ENCODE assay signal across 12 cellular contexts in genomic region chr3:176650478-176650877, GRCh38.
DNase-seq lines count a peak whose midpoint lies in the region; ATAC-seq and TF ChIP-seq lines count a peak whose summit lies in the region.
"Had no signal": no experiment of that assay in that cellular context is flagged by ENCODE, and none has a peak within 500 bp of the region (broad histone marks: within the 10 kb centered on the region; RNA-seq: fewer than 3 reads in every experiment).

No MANE protein-coding gene starts in this region.

- H2AFZ ChIP-seq in DND-41 (ENCODE audit: low read depth, low read length), result no peak overlapping the region

- DNase-seq in DND-41 (no peak), RWPE1 (ENCODE audit: low spot score) (peak; percentile 8), glutamatergic neuron (no peak), NCI-H1417 (lab: John Stamatoyannopoulos, UW) (no peak), posterior cingulate gyrus (no peak)
- DNase-seq: activated B cell treated with CpG ODN at 0.5 μM for 24 hours, activated gamma-delta T cell, KG1 had no signal

- TF ChIP-seq CTCF in DND-41 (IDR thresholded peaks at IDR 0.05; ENCODE audit: borderline replicate concordance, extremely low read depth, low read length, poor library complexity, severe bottlenecking) (peak; percentile 20), HEK293 (tag by site-specific recombination; IDR thresholded peaks at IDR 0.05) (no peak), RWPE1 (conservative IDR thresholded peaks at IDR 0.05; ENCODE audit: low read depth) (no peak), glutamatergic neuron (IDR thresholded peaks at IDR 0.05; ENCODE audit: partially characterized antibody, unreplicated experiment) (peak; percentile 65)

- CTCF ChIA-PET in HEK293 (lab: Yijun Ruan, JAX), result interaction anchor here (0.6 kb wide), 1 partner anchor 155 kb away, joined by 3 read pairs; no protein-coding TSS in a partner anchor
- CTCF ChIA-PET in RWPE1 (lab: Yijun Ruan, JAX), result no interaction called here

- peaks cover 4% of the 10 kb centered on the region for H3K36me3 Mint-ChIP-seq in glutamatergic neuron (ENCODE audit: unreplicated experiment)

- H3K4me3 ChIP-seq in DND-41 (ENCODE audit: low read depth in 1 of 2, low read length in 2 of 2), result no peak overlapping the region
- no peak overlapping the region for H3K4me3 ChIP-seq in HEK293 (ENCODE audit: low read depth, low read length)
- H3K4me3 ChIP-seq: tibial nerve had no signal

- H3K27me3 ChIP-seq in DND-41 (ENCODE audit: insufficient read depth, low read length, poor library complexity), result no peaks in the 10 kb centered on the region
- H3K27me3 ChIP-seq: tibial nerve had no signal

- H3K4me2 ChIP-seq in DND-41 (ENCODE audit: insufficient read depth, low read length), result no peak overlapping the region

- H3K27me3 Mint-ChIP-seq in glutamatergic neuron (ENCODE audit: unreplicated experiment), result no peaks in the 10 kb centered on the region
- H3K27me3 Mint-ChIP-seq: activated B cell treated with CpG ODN at 0.5 μM for 24 hours had no signal

- no peaks in the 10 kb centered on the region for H4K20me1 ChIP-seq in DND-41 (ENCODE audit: insufficient read depth, low read length)

- no peak overlapping the region for H3K4me3 Mint-ChIP-seq in glutamatergic neuron (ENCODE audit: unreplicated experiment)
- H3K4me3 Mint-ChIP-seq: activated B cell treated with CpG ODN at 0.5 μM for 24 hours had no signal

- H3K27ac ChIP-seq in DND-41 (ENCODE audit: low read length) (no peak overlapping the region), HEK293 (ENCODE audit: extremely low read depth, low read depth, low read length) (no peak overlapping the region), RWPE1 (no peak overlapping the region)
- H3K27ac ChIP-seq: tibial nerve had no signal

- H3K4me1 ChIP-seq in DND-41 (ENCODE audit: insufficient read depth, low read length), result no peaks in the 10 kb centered on the region
- no peaks in the 10 kb centered on the region for H3K4me1 ChIP-seq in HEK293 (ENCODE audit: control insufficient read depth, insufficient read depth, low read length)
- H3K4me1 ChIP-seq: tibial nerve had no signal

- ATAC-seq in DND-41 (ENCODE audit: insufficient read depth, low read depth), result no peak
- no peak for ATAC-seq in GM18498 (IDR thresholded peaks at IDR 0.05; ENCODE audit: unreplicated experiment)
- ATAC-seq in HG02970 (IDR thresholded peaks at IDR 0.05; ENCODE audit: low FRiP score, unreplicated experiment), result no peak

- POLR2A ChIA-PET in HEK293 (lab: Yijun Ruan, JAX) (no interaction called here), RWPE1 (lab: Yijun Ruan, JAX; ENCODE audit: low non-redundant PET) (no interaction called here)

- H3K36me3 ChIP-seq in DND-41 (ENCODE audit: insufficient read depth, low read length), result no peaks in the 10 kb centered on the region
- H3K36me3 ChIP-seq in HEK293 (ENCODE audit: control insufficient read depth in 2 of 2, insufficient read depth in 1 of 2, low read length in 2 of 2), result no peaks in the 10 kb centered on the region
- H3K36me3 ChIP-seq: tibial nerve had no signal

- H3K27ac Mint-ChIP-seq in glutamatergic neuron (ENCODE audit: unreplicated experiment), result no peak overlapping the region
- H3K27ac Mint-ChIP-seq: activated B cell treated with CpG ODN at 0.5 μM for 24 hours had no signal

- peaks cover 6% of the 10 kb centered on the region for H3K4me1 Mint-ChIP-seq in glutamatergic neuron (ENCODE audit: low read depth, unreplicated experiment)
- H3K4me1 Mint-ChIP-seq: activated B cell treated with CpG ODN at 0.5 μM for 24 hours had no signal

- H3K79me2 ChIP-seq in DND-41 (ENCODE audit: insufficient read depth, low read length), result no peaks in the 10 kb centered on the region

- H3K9me3 ChIP-seq in DND-41 (ENCODE audit: insufficient read depth, low read length, severe bottlenecking), result no peaks in the 10 kb centered on the region
- no peaks in the 10 kb centered on the region for H3K9me3 ChIP-seq in HEK293 (ENCODE audit: control insufficient read depth, insufficient read depth, low read depth, low read length)
- H3K9me3 ChIP-seq: tibial nerve had no signal

- no peak overlapping the region for H3K9ac ChIP-seq in DND-41 (ENCODE audit: low read depth, low read length)

- intact Hi-C loops in posterior cingulate gyrus (cut with DNase I), result no loop called here

- no peaks in the 10 kb centered on the region for H3K9me3 Mint-ChIP-seq in glutamatergic neuron (ENCODE audit: unreplicated experiment)
- H3K9me3 Mint-ChIP-seq: activated B cell treated with CpG ODN at 0.5 μM for 24 hours had no signal

TF ChIP-seq in HEK293, 187 proteins besides CTCF, POLR2A, EP300 and RAD21:
- no peak for TF ChIP-seq GLI4 (tag by site-specific recombination; IDR thresholded peaks at IDR 0.05)
- no peak for TF ChIP-seq ZFP3 (tag by site-specific recombination; IDR thresholded peaks at IDR 0.05; ENCODE audit: low read depth)
- TF ChIP-seq ZNF155 (tag by site-specific recombination; IDR thresholded peaks at IDR 0.05), result no peak
- TF ChIP-seq ZNF660 (tag by site-specific recombination; IDR thresholded peaks at IDR 0.05), result no peak
- no peak for TF ChIP-seq OVOL3 (tag by site-specific recombination; IDR thresholded peaks at IDR 0.05)
- TF ChIP-seq ATF2 (tag by site-specific recombination; IDR thresholded peaks at IDR 0.05; ENCODE audit: low read depth), result peak; percentile 65

Comparison
In these comparisons a context has a peak if more than half of its experiments do, and no peak if none do; other contexts are left out.
1. CTCF ChIP-seq: peak in DND-41 (single experiment) and glutamatergic neuron (single experiment); none in HEK293 (single experiment) and RWPE1 (single experiment).